32 cellular contexts compared by ENCODE assay signal in the genomic region with DNA sequence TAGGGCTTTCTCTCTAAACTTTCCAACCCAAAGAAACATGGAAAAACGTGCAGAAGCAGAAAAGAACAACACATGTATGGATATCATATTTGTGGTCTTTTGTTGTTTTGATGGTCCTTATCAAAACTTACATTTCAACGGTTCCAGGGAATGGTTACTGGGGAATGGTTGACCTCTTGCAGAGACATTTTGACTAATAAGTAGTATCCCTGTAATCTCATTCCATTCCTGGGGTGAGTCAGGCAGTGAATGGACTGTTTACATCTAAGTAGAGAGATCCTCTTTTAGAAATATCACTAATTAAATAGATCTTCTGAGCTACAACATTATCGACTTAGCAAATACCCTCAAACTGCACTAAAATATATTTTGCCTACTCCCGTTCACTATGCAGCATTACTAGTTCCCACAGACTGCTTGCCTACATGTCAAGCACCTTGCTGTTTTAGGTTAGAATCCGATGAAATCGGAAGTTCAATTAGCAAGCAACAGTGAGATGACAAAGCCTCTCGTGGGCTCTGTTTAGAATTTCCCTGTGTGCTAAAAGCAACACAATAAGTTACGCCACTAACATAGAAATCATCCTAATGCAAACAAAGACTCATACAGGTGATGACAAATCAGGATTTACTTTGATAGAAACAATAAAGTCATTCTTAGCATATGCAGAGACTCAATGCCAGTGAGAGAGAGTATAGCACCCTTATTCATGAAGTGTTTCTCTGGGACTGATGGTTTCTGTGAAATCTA.
DNase-seq lines count a peak whose midpoint lies in the region; TF ChIP-seq lines count a peak whose summit lies in the region.
"Had no signal": no experiment of that assay in that cellular context is flagged by ENCODE, and none has a peak within 500 bp of the region (broad histone marks: within the 10 kb centered on the region; RNA-seq: fewer than 3 reads in every experiment).

No MANE protein-coding gene starts in this region.

- no peak overlapping the region for H2AFZ ChIP-seq in SK-N-SH (ENCODE audit: low read depth)
- H2AFZ ChIP-seq: hepatocyte, PC-9 had no signal

- no peak for TF ChIP-seq EP300 in SK-N-SH (IDR thresholded peaks at IDR 0.05; ENCODE audit: borderline replicate concordance in 1 of 2, low read depth in 1 of 2, low read length in 1 of 2)

- H3K79me2 ChIP-seq in SK-N-SH (ENCODE audit: insufficient read depth) = peaks cover 5% of the 10 kb centered on the region; the same call in 1 of the 2 replicates
- H3K79me2 ChIP-seq: hepatocyte had no signal

- CTCF ChIA-PET in SK-N-SH (lab: Yijun Ruan, JAX) = no interaction called here

- no peaks in the 10 kb centered on the region for H3K9me3 ChIP-seq in SK-N-SH
- H3K9me3 ChIP-seq: adrenal gland, breast epithelium, gastroesophageal sphincter, ovary, suprapubic skin, upper lobe of left lung had no signal

- H3K27me3 ChIP-seq in SK-N-SH (ENCODE audit: insufficient read depth) = no peaks in the 10 kb centered on the region
- H3K27me3 ChIP-seq: adrenal gland, breast epithelium, gastroesophageal sphincter, hepatocyte, ovary, suprapubic skin, upper lobe of left lung had no signal

- no peak for TF ChIP-seq RAD21 in SK-N-SH (IDR thresholded peaks at IDR 0.05; ENCODE audit: low read length)

- DNase-seq in AG08396 (ENCODE audit: low spot score) (peak; percentile 13), SK-N-SH (no peak), choroid plexus epithelial cell (ENCODE audit: low read depth) (peak; percentile 58), kidney tubule cell (ENCODE audit: low spot score) (peak; percentile 42), erythroblast (lab: John Stamatoyannopoulos, UW) (no peak), NCI-H69 (lab: John Stamatoyannopoulos, UW) (no peak), GDM1 (lab: John Stamatoyannopoulos, UW) (no peak), NCI-H1105 treated with DMSO at 0.1 percent for 48 hours (lab: John Stamatoyannopoulos, UW) (no peak)
- DNase-seq: activated CD4-positive, alpha-beta T cell treated with anti-CD3 and anti-CD28 coated beads, Interleukin-2, amount 50 U/mL, for 48 hours; activated CD4-positive, CD25-positive, alpha-beta regulatory T cell treated with anti-CD3 and anti-CD28 coated beads, Interleukin-2, amount 50 U/mL, for 72 hours; activated naive CD4-positive, alpha-beta T cell treated with Interleukin-2 at 50 U/mL for 16 hours; adrenal gland; CD4-positive, alpha-beta T cell; effector CD8-positive, alpha-beta T cell; KG1; left colon; mammary epithelial cell; NCI-H1092 treated with DMSO at 0.1 percent for 48 hours; NCI-H187; NCI-H2171; NCI-H510A treated with DMSO at 0.1 percent for 48 hours; ovary; PC-9; small intestine; stimulated activated naive CD4-positive, alpha-beta T cell; upper lobe of left lung had no signal

- H3F3A ChIP-seq in SK-N-SH (replicated peaks; ENCODE audit: insufficient read depth) = peaks cover 40% of the 10 kb centered on the region

- peak overlapping the region in 1 of 2 experiments; percentile 35; a peak in 1 of 4 replicates for H3K27ac ChIP-seq in SK-N-SH (ENCODE audit: low read depth in 2 of 2, low read length in 1 of 2)
- H3K27ac ChIP-seq: adrenal gland, breast epithelium, coronary artery, gastroesophageal sphincter, hepatocyte, ovary, PC-9, SK-N-MC, suprapubic skin, upper lobe of left lung had no signal

- no peaks in the 10 kb centered on the region for H3K9me2 ChIP-seq in SK-N-SH

- POLR2A ChIA-PET in SK-N-SH (lab: Yijun Ruan, JAX) = no interaction called here

- H4K20me1 ChIP-seq in SK-N-SH (ENCODE audit: insufficient read depth) = no peaks in the 10 kb centered on the region

- no peak for TF ChIP-seq POLR2A in erythroblast (IDR thresholded peaks at IDR 0.05; ENCODE audit: low read length)

- 56% methylated on average over 8 of the region's 8 CpGs for WGBS in SK-N-SH (ENCODE audit: low lambda C conversion rate)

- peaks cover 3 to 28% of the 10 kb centered on the region in 2 experiments; a peak in 2 of 4 replicates for H3K4me1 ChIP-seq in SK-N-SH (ENCODE audit: control insufficient read depth in 1 of 2, insufficient read depth in 2 of 2, low read depth in 1 of 2, low read length in 1 of 2)
- H3K4me1 ChIP-seq: adrenal gland, breast epithelium, gastroesophageal sphincter, suprapubic skin, upper lobe of left lung had no signal

- TF ChIP-seq CTCF in SK-N-SH (IDR thresholded peaks at IDR 0.05) (no peak), choroid plexus epithelial cell (conservative IDR thresholded peaks at IDR 0.05; ENCODE audit: low read depth, low read length) (no peak)

- H3K4me3 ChIP-seq in SK-N-SH (ENCODE audit: low read depth in 2 of 2, low read length in 1 of 2) = no peak overlapping the region
- H3K4me3 ChIP-seq in choroid plexus epithelial cell (ENCODE audit: low read depth, low read length) = no peak overlapping the region
- H3K4me3 ChIP-seq: adrenal gland, breast epithelium, coronary artery, gastroesophageal sphincter, hepatocyte, ovary, PC-9, SK-N-MC, suprapubic skin, upper lobe of left lung had no signal

- no peaks in the 10 kb centered on the region for H3K36me3 ChIP-seq in SK-N-SH (replicated peaks in 1 of 2; ENCODE audit: control insufficient read depth in 1 of 2, insufficient read depth in 2 of 2, low read length in 1 of 2)
- H3K36me3 ChIP-seq: adrenal gland, breast epithelium, gastroesophageal sphincter, ovary, suprapubic skin, upper lobe of left lung had no signal

- peak overlapping the region; percentile 17; the same call in 1 of the 2 replicates for H3K4me2 ChIP-seq in SK-N-SH
- H3K4me2 ChIP-seq: hepatocyte, PC-9 had no signal

- H3K9ac ChIP-seq in SK-N-SH = no peak overlapping the region

TF ChIP-seq in SK-N-SH, 30 proteins besides CTCF, POLR2A, EP300 and RAD21:
- TF ChIP-seq, protein P1, sequence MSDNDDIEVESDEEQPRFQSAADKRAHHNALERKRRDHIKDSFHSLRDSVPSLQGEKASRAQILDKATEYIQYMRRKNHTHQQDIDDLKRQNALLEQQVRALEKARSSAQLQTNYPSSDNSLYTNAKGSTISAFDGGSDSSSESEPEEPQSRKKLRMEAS (IDR thresholded peaks at IDR 0.05; ENCODE audit: low read depth) = no peak
- no peak for TF ChIP-seq NFIC (IDR thresholded peaks at IDR 0.05; ENCODE audit: borderline replicate concordance)
- no peak for TF ChIP-seq GATA2 (CRISPR knock-in tag; IDR thresholded peaks at IDR 0.05)
- TF ChIP-seq, protein P2, sequence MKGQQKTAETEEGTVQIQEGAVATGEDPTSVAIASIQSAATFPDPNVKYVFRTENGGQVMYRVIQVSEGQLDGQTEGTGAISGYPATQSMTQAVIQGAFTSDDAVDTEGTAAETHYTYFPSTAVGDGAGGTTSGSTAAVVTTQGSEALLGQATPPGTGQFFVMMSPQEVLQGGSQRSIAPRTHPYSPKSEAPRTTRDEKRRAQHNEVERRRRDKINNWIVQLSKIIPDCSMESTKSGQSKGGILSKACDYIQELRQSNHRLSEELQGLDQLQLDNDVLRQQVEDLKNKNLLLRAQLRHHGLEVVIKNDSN (IDR thresholded peaks at IDR 0.05; ENCODE audit: borderline replicate concordance, low read depth) = no peak
- TF ChIP-seq EZH2phosphoT487 (IDR thresholded peaks at IDR 0.05; ENCODE audit: borderline replicate concordance, low read depth) = no peak
- TF ChIP-seq, protein P3, sequence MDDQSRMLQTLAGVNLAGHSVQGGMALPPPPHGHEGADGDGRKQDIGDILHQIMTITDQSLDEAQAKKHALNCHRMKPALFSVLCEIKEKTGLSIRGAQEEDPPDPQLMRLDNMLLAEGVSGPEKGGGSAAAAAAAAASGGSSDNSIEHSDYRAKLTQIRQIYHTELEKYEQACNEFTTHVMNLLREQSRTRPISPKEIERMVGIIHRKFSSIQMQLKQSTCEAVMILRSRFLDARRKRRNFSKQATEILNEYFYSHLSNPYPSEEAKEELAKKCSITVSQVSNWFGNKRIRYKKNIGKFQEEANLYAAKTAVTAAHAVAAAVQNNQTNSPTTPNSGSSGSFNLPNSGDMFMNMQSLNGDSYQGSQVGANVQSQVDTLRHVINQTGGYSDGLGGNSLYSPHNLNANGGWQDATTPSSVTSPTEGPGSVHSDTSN (IDR thresholded peaks at IDR 0.05) = no peak
- no peak for TF ChIP-seq YY1 (IDR thresholded peaks at IDR 0.05; ENCODE audit: low read depth)
- no peak for TF ChIP-seq NRF1 (IDR thresholded peaks at IDR 0.05; ENCODE audit: low read depth, low read length)
- 0 out of 2 replicates have a peak, but pooled peaks have one; percentile 39 for TF ChIP-seq JUND (IDR thresholded peaks at IDR 0.05)
- TF ChIP-seq ELF1 (IDR thresholded peaks at IDR 0.05) = no peak
- TF ChIP-seq TCF12 (IDR thresholded peaks at IDR 0.05) = peak; percentile 19; the same call in 1 of the 2 replicates
- no peak for TF ChIP-seq MEF2A (IDR thresholded peaks at IDR 0.05; ENCODE audit: borderline replicate concordance, low read depth)
- peak; percentile 29; the same call in 1 of the 2 replicates for TF ChIP-seq FOSL2 (IDR thresholded peaks at IDR 0.05; ENCODE audit: borderline replicate concordance, low read depth)

Comparison
In these comparisons a context has a peak if more than half of its experiments do, and no peak if none do; other contexts are left out.
1. DNase-seq: peak in AG08396 (single experiment), choroid plexus epithelial cell (single experiment) and kidney tubule cell (single experiment); none in SK-N-SH (single experiment), erythroblast (0 of 2), NCI-H69 (single experiment), GDM1 (single experiment) and NCI-H1105 treated with DMSO at 0.1 percent for 48 hours (single experiment).